In the genomic region with DNA sequence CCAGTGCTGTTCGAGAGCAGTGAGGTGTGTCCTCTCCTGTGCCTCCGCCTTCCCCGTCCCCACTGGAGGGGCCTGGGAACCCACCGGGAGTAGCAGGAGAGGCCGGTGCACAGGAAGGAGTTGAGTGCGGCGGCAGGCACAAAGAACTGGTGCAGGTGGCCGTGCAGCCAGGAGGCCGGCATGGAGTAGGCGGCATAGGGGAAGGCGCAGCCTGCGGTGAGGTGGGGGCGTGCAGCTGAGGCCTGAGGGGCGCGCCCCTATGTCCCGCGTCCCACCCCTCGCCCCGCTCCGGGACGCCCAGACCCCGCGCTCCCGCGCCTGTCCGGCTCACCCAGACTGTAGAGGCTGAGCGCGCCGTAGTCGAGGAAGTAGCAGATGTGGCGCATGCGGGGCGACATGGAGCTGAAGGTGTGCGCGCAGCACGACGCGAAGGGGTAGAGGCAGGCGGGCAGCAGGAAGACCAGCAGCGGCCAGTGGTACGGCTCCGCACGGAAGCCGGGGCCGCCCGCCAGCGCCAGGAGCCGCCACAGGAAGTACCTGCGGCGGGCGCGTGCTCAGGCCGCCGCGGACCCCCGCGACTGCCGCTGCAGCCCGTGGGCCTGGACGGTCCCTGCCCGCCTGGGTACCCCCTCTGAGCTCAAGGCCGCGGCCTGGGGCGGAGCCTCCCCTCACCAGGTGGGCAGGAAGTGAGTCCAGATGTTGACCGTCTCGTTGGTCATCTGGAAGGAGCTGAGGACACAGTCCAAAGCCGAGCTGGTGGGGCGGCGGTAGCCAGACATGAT, we compare ENCODE assay signal across 1 cellular context.
TF ChIP-seq lines count a peak whose summit lies in the region.

No MANE protein-coding gene starts in this region.

TF ChIP-seq in HepG2, 621 proteins besides CTCF, POLR2A, EP300 and RAD21 (continued from another document and continues in another):
- TF ChIP-seq, protein P1, sequence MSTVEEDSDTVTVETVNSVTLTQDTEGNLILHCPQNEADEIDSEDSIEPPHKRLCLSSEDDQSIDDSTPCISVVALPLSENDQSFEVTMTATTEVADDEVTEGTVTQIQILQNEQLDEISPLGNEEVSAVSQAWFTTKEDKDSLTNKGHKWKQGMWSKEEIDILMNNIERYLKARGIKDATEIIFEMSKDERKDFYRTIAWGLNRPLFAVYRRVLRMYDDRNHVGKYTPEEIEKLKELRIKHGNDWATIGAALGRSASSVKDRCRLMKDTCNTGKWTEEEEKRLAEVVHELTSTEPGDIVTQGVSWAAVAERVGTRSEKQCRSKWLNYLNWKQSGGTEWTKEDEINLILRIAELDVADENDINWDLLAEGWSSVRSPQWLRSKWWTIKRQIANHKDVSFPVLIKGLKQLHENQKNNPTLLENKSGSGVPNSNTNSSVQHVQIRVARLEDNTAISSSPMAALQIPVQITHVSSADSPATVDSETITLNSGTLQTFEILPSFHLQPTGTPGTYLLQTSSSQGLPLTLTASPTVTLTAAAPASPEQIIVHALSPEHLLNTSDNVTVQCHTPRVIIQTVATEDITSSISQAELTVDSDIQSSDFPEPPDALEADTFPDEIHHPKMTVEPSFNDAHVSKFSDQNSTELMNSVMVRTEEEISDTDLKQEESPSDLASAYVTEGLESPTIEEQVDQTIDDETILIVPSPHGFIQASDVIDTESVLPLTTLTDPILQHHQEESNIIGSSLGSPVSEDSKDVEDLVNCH (CRISPR knock-in tag; IDR thresholded peaks at IDR 0.05): 0 out of 2 replicates have a peak, but pooled peaks have one; percentile 33
- 0 out of 2 replicates have a peak, but pooled peaks have one; percentile 4 for TF ChIP-seq BRD4 (CRISPR knock-in tag; IDR thresholded peaks at IDR 0.05)
- TF ChIP-seq, protein P2, sequence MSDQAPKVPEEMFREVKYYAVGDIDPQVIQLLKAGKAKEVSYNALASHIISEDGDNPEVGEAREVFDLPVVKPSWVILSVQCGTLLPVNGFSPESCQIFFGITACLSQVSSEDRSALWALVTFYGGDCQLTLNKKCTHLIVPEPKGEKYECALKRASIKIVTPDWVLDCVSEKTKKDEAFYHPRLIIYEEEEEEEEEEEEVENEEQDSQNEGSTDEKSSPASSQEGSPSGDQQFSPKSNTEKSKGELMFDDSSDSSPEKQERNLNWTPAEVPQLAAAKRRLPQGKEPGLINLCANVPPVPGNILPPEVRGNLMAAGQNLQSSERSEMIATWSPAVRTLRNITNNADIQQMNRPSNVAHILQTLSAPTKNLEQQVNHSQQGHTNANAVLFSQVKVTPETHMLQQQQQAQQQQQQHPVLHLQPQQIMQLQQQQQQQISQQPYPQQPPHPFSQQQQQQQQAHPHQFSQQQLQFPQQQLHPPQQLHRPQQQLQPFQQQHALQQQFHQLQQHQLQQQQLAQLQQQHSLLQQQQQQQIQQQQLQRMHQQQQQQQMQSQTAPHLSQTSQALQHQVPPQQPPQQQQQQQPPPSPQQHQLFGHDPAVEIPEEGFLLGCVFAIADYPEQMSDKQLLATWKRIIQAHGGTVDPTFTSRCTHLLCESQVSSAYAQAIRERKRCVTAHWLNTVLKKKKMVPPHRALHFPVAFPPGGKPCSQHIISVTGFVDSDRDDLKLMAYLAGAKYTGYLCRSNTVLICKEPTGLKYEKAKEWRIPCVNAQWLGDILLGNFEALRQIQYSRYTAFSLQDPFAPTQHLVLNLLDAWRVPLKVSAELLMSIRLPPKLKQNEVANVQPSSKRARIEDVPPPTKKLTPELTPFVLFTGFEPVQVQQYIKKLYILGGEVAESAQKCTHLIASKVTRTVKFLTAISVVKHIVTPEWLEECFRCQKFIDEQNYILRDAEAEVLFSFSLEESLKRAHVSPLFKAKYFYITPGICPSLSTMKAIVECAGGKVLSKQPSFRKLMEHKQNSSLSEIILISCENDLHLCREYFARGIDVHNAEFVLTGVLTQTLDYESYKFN (CRISPR knock-in tag; conservative IDR thresholded peaks at IDR 0.05): peak; percentile 33; the same call in 1 of the 2 replicates
- TF ChIP-seq ZNF768 (CRISPR knock-in tag; IDR thresholded peaks at IDR 0.05): peak; percentile 32; the same call in 1 of the 2 replicates
- TF ChIP-seq POLR2AphosphoS2 (IDR thresholded peaks at IDR 0.05; ENCODE audit: low read depth, low read length): no peak
- TF ChIP-seq SOX6 (IDR thresholded peaks at IDR 0.05): no peak
- TF ChIP-seq SOX6 (CRISPR knock-in tag; IDR thresholded peaks at IDR 0.05): 0 out of 2 replicates have a peak, but pooled peaks have one; percentile 8
- TF ChIP-seq, protein P3, sequence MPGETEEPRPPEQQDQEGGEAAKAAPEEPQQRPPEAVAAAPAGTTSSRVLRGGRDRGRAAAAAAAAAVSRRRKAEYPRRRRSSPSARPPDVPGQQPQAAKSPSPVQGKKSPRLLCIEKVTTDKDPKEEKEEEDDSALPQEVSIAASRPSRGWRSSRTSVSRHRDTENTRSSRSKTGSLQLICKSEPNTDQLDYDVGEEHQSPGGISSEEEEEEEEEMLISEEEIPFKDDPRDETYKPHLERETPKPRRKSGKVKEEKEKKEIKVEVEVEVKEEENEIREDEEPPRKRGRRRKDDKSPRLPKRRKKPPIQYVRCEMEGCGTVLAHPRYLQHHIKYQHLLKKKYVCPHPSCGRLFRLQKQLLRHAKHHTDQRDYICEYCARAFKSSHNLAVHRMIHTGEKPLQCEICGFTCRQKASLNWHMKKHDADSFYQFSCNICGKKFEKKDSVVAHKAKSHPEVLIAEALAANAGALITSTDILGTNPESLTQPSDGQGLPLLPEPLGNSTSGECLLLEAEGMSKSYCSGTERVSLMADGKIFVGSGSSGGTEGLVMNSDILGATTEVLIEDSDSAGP (CRISPR knock-in tag; IDR thresholded peaks at IDR 0.05; ENCODE audit: borderline replicate concordance): peak; percentile 63
- TF ChIP-seq, protein P4, sequence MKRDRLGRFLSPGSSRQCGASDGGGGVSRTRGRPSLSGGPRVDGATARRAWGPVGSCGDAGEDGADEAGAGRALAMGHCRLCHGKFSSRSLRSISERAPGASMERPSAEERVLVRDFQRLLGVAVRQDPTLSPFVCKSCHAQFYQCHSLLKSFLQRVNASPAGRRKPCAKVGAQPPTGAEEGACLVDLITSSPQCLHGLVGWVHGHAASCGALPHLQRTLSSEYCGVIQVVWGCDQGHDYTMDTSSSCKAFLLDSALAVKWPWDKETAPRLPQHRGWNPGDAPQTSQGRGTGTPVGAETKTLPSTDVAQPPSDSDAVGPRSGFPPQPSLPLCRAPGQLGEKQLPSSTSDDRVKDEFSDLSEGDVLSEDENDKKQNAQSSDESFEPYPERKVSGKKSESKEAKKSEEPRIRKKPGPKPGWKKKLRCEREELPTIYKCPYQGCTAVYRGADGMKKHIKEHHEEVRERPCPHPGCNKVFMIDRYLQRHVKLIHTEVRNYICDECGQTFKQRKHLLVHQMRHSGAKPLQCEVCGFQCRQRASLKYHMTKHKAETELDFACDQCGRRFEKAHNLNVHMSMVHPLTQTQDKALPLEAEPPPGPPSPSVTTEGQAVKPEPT (CRISPR knock-in tag; IDR thresholded peaks at IDR 0.05; ENCODE audit: low read depth): no peak
- 0 out of 2 replicates have a peak, but pooled peaks have one; percentile 33 for TF ChIP-seq ZNF274 (CRISPR knock-in tag; IDR thresholded peaks at IDR 0.05)
- peak; percentile 75; the same call in 1 of the 2 replicates for TF ChIP-seq GABPB1 (CRISPR knock-in tag; IDR thresholded peaks at IDR 0.05)
- TF ChIP-seq, protein P5, sequence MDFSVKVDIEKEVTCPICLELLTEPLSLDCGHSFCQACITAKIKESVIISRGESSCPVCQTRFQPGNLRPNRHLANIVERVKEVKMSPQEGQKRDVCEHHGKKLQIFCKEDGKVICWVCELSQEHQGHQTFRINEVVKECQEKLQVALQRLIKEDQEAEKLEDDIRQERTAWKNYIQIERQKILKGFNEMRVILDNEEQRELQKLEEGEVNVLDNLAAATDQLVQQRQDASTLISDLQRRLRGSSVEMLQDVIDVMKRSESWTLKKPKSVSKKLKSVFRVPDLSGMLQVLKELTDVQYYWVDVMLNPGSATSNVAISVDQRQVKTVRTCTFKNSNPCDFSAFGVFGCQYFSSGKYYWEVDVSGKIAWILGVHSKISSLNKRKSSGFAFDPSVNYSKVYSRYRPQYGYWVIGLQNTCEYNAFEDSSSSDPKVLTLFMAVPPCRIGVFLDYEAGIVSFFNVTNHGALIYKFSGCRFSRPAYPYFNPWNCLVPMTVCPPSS (IDR thresholded peaks at IDR 0.05): no peak
- TF ChIP-seq KLF13 (CRISPR knock-in tag; IDR thresholded peaks at IDR 0.05): no peak
- TF ChIP-seq, protein P6, sequence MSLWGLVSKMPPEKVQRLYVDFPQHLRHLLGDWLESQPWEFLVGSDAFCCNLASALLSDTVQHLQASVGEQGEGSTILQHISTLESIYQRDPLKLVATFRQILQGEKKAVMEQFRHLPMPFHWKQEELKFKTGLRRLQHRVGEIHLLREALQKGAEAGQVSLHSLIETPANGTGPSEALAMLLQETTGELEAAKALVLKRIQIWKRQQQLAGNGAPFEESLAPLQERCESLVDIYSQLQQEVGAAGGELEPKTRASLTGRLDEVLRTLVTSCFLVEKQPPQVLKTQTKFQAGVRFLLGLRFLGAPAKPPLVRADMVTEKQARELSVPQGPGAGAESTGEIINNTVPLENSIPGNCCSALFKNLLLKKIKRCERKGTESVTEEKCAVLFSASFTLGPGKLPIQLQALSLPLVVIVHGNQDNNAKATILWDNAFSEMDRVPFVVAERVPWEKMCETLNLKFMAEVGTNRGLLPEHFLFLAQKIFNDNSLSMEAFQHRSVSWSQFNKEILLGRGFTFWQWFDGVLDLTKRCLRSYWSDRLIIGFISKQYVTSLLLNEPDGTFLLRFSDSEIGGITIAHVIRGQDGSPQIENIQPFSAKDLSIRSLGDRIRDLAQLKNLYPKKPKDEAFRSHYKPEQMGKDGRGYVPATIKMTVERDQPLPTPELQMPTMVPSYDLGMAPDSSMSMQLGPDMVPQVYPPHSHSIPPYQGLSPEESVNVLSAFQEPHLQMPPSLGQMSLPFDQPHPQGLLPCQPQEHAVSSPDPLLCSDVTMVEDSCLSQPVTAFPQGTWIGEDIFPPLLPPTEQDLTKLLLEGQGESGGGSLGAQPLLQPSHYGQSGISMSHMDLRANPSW (CRISPR knock-in tag; IDR thresholded peaks at IDR 0.05; ENCODE audit: borderline replicate concordance): no peak
- TF ChIP-seq ZNF251 (CRISPR knock-in tag; IDR thresholded peaks at IDR 0.05): 0 out of 2 replicates have a peak, but pooled peaks have one; percentile 25
- TF ChIP-seq, protein P7, sequence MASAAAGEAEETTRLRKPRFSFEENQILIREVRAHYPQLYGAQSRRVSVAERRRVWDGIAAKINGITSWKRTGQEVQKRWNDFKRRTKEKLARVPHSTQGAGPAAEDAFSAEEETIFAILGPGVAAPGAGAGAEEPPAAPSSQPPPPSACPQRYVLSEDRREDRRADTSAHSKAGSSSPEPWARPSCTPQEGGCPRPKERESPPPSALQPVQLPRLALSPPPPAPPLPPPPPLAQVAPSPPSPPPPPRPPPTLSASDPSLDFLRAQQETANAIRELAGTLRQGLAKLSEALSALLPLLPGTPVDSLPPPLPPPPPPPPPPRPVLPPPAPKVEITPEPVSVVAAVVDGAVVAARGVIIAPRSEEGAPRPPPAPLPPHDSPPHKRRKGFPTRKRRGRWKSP (CRISPR knock-in tag; IDR thresholded peaks at IDR 0.05): no peak
- TF ChIP-seq, protein P8, sequence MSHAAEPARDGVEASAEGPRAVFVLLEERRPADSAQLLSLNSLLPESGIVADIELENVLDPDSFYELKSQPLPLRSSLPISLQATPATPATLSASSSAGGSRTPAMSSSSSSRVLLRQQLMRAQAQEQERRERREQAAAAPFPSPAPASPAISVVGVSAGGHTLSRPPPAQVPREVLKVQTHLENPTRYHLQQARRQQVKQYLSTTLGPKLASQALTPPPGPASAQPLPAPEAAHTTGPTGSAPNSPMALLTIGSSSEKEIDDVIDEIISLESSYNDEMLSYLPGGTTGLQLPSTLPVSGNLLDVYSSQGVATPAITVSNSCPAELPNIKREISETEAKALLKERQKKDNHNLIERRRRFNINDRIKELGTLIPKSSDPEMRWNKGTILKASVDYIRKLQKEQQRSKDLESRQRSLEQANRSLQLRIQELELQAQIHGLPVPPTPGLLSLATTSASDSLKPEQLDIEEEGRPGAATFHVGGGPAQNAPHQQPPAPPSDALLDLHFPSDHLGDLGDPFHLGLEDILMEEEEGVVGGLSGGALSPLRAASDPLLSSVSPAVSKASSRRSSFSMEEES (CRISPR knock-in tag; IDR thresholded peaks at IDR 0.05): no peak
- TF ChIP-seq, protein P9, sequence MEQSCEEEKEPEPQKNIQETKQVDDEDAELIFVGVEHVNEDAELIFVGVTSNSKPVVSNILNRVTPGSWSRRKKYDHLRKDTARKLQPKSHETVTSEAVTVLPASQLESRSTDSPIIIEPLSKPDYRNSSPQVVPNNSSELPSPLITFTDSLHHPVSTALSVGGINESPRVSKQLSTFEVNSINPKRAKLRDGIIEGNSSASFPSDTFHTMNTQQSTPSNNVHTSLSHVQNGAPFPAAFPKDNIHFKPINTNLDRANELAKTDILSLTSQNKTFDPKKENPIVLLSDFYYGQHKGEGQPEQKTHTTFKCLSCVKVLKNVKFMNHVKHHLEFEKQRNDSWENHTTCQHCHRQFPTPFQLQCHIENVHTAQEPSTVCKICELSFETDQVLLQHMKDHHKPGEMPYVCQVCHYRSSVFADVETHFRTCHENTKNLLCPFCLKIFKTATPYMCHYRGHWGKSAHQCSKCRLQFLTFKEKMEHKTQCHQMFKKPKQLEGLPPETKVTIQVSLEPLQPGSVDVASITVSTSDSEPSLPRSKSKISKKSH (CRISPR knock-in tag; IDR thresholded peaks at IDR 0.05; ENCODE audit: borderline replicate concordance): peak; percentile 79; the same call in 1 of the 2 replicates
- TF ChIP-seq ZNF792 (CRISPR knock-in tag; IDR thresholded peaks at IDR 0.05): no peak
- no peak for TF ChIP-seq DNMT3B (CRISPR knock-in tag; conservative IDR thresholded peaks at IDR 0.05)
- TF ChIP-seq ATRX (CRISPR knock-in tag; IDR thresholded peaks at IDR 0.05; ENCODE audit: borderline replicate concordance): no peak
- no peak for TF ChIP-seq HOXD1 (CRISPR knock-in tag; IDR thresholded peaks at IDR 0.05)
- peak; percentile 28; the same call in 1 of the 2 replicates for TF ChIP-seq GABPA (IDR thresholded peaks at IDR 0.05; ENCODE audit: low read depth, low read length)
- TF ChIP-seq GABPA (CRISPR knock-in tag; IDR thresholded peaks at IDR 0.05; ENCODE audit: low read depth): no peak
- TF ChIP-seq, protein P10, sequence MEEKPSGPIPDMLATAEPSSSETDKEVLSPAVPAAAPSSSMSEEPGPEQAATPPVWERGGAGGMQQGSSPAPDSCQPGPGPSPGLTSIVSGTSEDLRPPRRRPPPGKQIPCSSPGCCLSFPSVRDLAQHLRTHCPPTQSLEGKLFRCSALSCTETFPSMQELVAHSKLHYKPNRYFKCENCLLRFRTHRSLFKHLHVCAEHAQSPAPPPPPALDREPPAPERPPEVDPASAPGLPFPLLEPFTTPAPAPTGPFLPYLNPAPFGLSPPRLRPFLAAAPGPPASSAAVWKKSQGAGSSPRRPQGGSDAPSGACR (CRISPR knock-in tag; IDR thresholded peaks at IDR 0.05): no peak
- no peak for TF ChIP-seq ZNF224 (CRISPR knock-in tag; IDR thresholded peaks at IDR 0.05)
- peak; percentile 72; the same call in 1 of the 2 replicates for TF ChIP-seq ZNF543 (CRISPR knock-in tag; IDR thresholded peaks at IDR 0.05)
- 0 out of 2 replicates have a peak, but pooled peaks have one; percentile 34 for TF ChIP-seq ZNF501 (CRISPR knock-in tag; IDR thresholded peaks at IDR 0.05)
- TF ChIP-seq MED1 (CRISPR knock-in tag; IDR thresholded peaks at IDR 0.05): no peak
- peak; percentile 60 for TF ChIP-seq ZFY (CRISPR knock-in tag; IDR thresholded peaks at IDR 0.05)
- no peak for TF ChIP-seq CBX5 (CRISPR knock-in tag; IDR thresholded peaks at IDR 0.05; ENCODE audit: borderline replicate concordance)
- peak; percentile 77; the same call in 1 of the 2 replicates for TF ChIP-seq ZFX (CRISPR knock-in tag; IDR thresholded peaks at IDR 0.05; ENCODE audit: low read depth)
- peak; percentile 15; the same call in 1 of the 2 replicates for TF ChIP-seq SSRP1 (CRISPR knock-in tag; IDR thresholded peaks at IDR 0.05)
- no peak for TF ChIP-seq SP2 (CRISPR knock-in tag; IDR thresholded peaks at IDR 0.05)
- peak; percentile 50; the same call in 1 of the 2 replicates for TF ChIP-seq MTA1 (CRISPR knock-in tag; IDR thresholded peaks at IDR 0.05; ENCODE audit: borderline replicate concordance)
